In the genomic region with DNA sequence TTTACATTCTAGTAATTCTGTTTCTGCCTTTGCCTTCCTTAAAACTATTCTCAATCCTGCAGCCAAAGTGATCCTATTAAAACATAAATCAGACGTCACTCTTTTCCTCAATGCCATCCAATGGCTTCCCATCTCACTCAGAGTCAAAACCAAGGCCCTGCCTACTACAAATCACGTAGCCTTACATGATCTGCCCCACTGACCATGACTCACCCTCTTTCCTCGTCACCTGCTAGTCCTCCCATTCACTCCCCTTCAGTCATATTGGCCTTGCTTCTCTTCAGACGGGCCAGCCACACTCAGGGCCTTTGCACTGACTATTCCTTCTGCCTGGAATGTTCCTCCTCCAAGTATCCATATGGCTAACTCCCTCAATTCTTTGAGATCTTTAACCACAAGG, we compare ENCODE assay signal across 7 cellular contexts. TPM values are rescaled to one million over a fixed set of nuclear protein-coding genes. Genes with fewer than 3 reads are reported as not detected.
DNase-seq lines count a peak whose midpoint lies in the region; ATAC-seq and TF ChIP-seq lines count a peak whose summit lies in the region.

No MANE protein-coding gene starts in this region.

- H3K4me2 ChIP-seq in HCT116 (ENCODE audit: low read length), result peak overlapping the region; percentile 19; the same call in 1 of the 2 replicates
- peak overlapping the region; percentile 73 for H3K4me2 ChIP-seq in OCI-LY3 (ENCODE audit: low read length)

- no peak overlapping the region for H3K9ac ChIP-seq in HCT116 (ENCODE audit: low read length)
- H3K9ac ChIP-seq in OCI-LY3 (ENCODE audit: low read length), result peak overlapping the region; percentile 52

- H4K20me1 ChIP-seq in HCT116 (ENCODE audit: insufficient read depth), result no peaks in the 10 kb centered on the region
- H4K20me1 ChIP-seq in OCI-LY3 (ENCODE audit: insufficient read depth, low read length), result no peaks in the 10 kb centered on the region

- H3K9me3 Mint-ChIP-seq in natural killer cell, result no peaks in the 10 kb centered on the region
- no peaks in the 10 kb centered on the region for H3K9me3 Mint-ChIP-seq in mesothelial cell of epicardium

- peak; percentile 37 for ATAC-seq in GM18861 (IDR thresholded peaks at IDR 0.05; ENCODE audit: unreplicated experiment)
- peak; percentile 74 for ATAC-seq in HCT116
- ATAC-seq in natural killer cell, result no peak

- POLR2A ChIA-PET in HCT116 (lab: Charles Lee), result no interaction called here

- no peak for TF ChIP-seq RAD21 in HCT116 (IDR thresholded peaks at IDR 0.05; ENCODE audit: low read depth)

- H3K4me3 Mint-ChIP-seq in natural killer cell, result no peak overlapping the region
- H3K4me3 Mint-ChIP-seq in mesothelial cell of epicardium, result no peak overlapping the region

- DNase-seq in HCT116 (ENCODE audit: low read depth, low spot score) (peak; percentile 34), natural killer cell (no peak), mesothelial cell of epicardium (ENCODE audit: low spot score in 2 of 2, unreplicated experiment in 2 of 2) (no peak), NCI-H2196 (lab: John Stamatoyannopoulos, UW; ENCODE audit: unreplicated experiment) (no peak)
- no peak for DNase-seq in activated CD8-positive, alpha-beta memory T cell treated with anti-CD3 and anti-CD28 coated beads for 24 hours

- H3K27me3 Mint-ChIP-seq in natural killer cell (ENCODE audit: low read depth in 2 of 2) (no peaks in the 10 kb centered on the region), mesothelial cell of epicardium (ENCODE audit: low read depth) (no peaks in the 10 kb centered on the region)

- no peaks in the 10 kb centered on the region for H3K9me2 ChIP-seq in HCT116 (ENCODE audit: insufficient read depth)

- H3K79me2 ChIP-seq in HCT116 (ENCODE audit: insufficient read depth, low read length) (no peaks in the 10 kb centered on the region), OCI-LY3 (ENCODE audit: low read length) (no peaks in the 10 kb centered on the region)

- H3K27ac ChIP-seq in HCT116 (ENCODE audit: low read depth, low read length) (no peak overlapping the region), OCI-LY3 (ENCODE audit: low read length) (peak overlapping the region; percentile 97)

- CTCF ChIA-PET in HCT116 (lab: Charles Lee), result no interaction called here

- H3K36me3 ChIP-seq in HCT116 (ENCODE audit: control insufficient read depth in 1 of 2, insufficient read depth in 2 of 2, low read length in 2 of 2), result no peaks in the 10 kb centered on the region
- no peaks in the 10 kb centered on the region for H3K36me3 ChIP-seq in OCI-LY3 (replicated peaks; ENCODE audit: low read depth, low read length)

- intact Hi-C loops in HCT116 (cut with micrococcal nuclease), result no loop called here
- intact Hi-C loops in natural killer cell (cut with micrococcal nuclease), result no loop called here

- H3K4me1 Mint-ChIP-seq in natural killer cell, result peaks cover 13 to 15% of the 10 kb centered on the region in 2 donors
- H3K4me1 Mint-ChIP-seq in mesothelial cell of epicardium, result peaks cover 2% of the 10 kb centered on the region

- H2AFZ ChIP-seq in HCT116 (ENCODE audit: low read depth, low read length, poor library complexity, severe bottlenecking) (no peak overlapping the region), OCI-LY3 (ENCODE audit: low read depth, low read length) (peak overlapping the region; percentile 37; the same call in 1 of the 2 replicates)

- no peak for TF ChIP-seq CTCF in HCT116 (IDR thresholded peaks at IDR 0.05 in 2 of 3, conservative IDR thresholded peaks at IDR 0.05 in 1 of 3; ENCODE audit: borderline replicate concordance in 1 of 3, insufficient read depth in 1 of 3, low read depth in 2 of 3, low read length in 2 of 3)
- no peak for TF ChIP-seq CTCF in OCI-LY3 (IDR thresholded peaks at IDR 0.05; ENCODE audit: low read depth, low read length)
- no peak for TF ChIP-seq CTCF in natural killer cell (IDR thresholded peaks at IDR 0.05)
- TF ChIP-seq CTCF in mesothelial cell of epicardium (IDR thresholded peaks at IDR 0.05; ENCODE audit: unreplicated experiment), result no peak

- RAD21 ChIA-PET in HCT116 (lab: Charles Lee; ENCODE audit: low non-redundant PET in 1 of 2, low total read pairs in 2 of 2, uncharacterized antibody in 2 of 2, unreplicated experiment in 2 of 2), result no interaction called here

- H3K9me3 ChIP-seq in HCT116 (ENCODE audit: control insufficient read depth in 1 of 2, insufficient read depth in 1 of 2, low read depth in 1 of 2, low read length in 2 of 2), result no peaks in the 10 kb centered on the region
- H3K9me3 ChIP-seq in OCI-LY3 (ENCODE audit: insufficient read depth, low read length), result no peaks in the 10 kb centered on the region

- TF ChIP-seq POLR2A in HCT116 (IDR thresholded peaks at IDR 0.05; ENCODE audit: borderline replicate concordance, extremely low read depth, insufficient read depth, insufficient read length), result no peak

- H3K4me3 ChIP-seq in HCT116 (replicated peaks in 1 of 2; ENCODE audit: low read depth in 1 of 2, low read length in 2 of 2), result no peak overlapping the region
- peak overlapping the region; percentile 45 for H3K4me3 ChIP-seq in OCI-LY3 (ENCODE audit: low read length)

- H3K27me3 ChIP-seq in HCT116 (ENCODE audit: insufficient read depth, low read length), result no peaks in the 10 kb centered on the region
- H3K27me3 ChIP-seq in OCI-LY3 (ENCODE audit: low read depth, low read length), result no peaks in the 10 kb centered on the region

- H3K27ac Mint-ChIP-seq in natural killer cell, result peak overlapping the region; percentile 5 to 11
- no peak overlapping the region for H3K27ac Mint-ChIP-seq in mesothelial cell of epicardium

- H3K36me3 Mint-ChIP-seq in natural killer cell (no peaks in the 10 kb centered on the region), mesothelial cell of epicardium (no peaks in the 10 kb centered on the region)

- H3K4me1 ChIP-seq in HCT116 (ENCODE audit: control insufficient read depth in 1 of 2, insufficient read depth in 2 of 2, low read length in 2 of 2) (peaks cover 2 to 19% of the 10 kb centered on the region in 2 experiments; a peak in 2 of 4 replicates), OCI-LY3 (ENCODE audit: low read length) (peaks cover 50% of the 10 kb centered on the region)

- no TSS peak for BruUV-seq in HCT116 (replicated peaks; lab: Mats Ljungman, UMichigan)

TF ChIP-seq in HCT116, 20 proteins besides CTCF, POLR2A, EP300 and RAD21:
- TF ChIP-seq, protein P1, sequence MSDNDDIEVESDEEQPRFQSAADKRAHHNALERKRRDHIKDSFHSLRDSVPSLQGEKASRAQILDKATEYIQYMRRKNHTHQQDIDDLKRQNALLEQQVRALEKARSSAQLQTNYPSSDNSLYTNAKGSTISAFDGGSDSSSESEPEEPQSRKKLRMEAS (IDR thresholded peaks at IDR 0.05), result no peak
- no peak for TF ChIP-seq EZH2 (IDR thresholded peaks at IDR 0.05)
- peak; percentile 12; the same call in 1 of the 2 replicates for TF ChIP-seq FOSL1 (IDR thresholded peaks at IDR 0.05; ENCODE audit: low read depth)
- TF ChIP-seq POLR2AphosphoS5 (IDR thresholded peaks at IDR 0.05; ENCODE audit: low read depth, low read length), result no peak

RNA-seq across cellular contexts. Expression of gene DMXL1, which starts 39.0 kb away (rescaled TPM):
- total RNA-seq in HCT116 (2021; ENCODE audit: unreplicated experiment) (21.1 TPM), natural killer cell (10 to 100 TPM; 36.7 to 43.0 (median 39.9) TPM), mesothelial cell of epicardium (68.6 to 75.2 TPM (median 74.9 TPM) in 3 replicates)
- polyA plus RNA-seq in HCT116 (2012), result 5.5 and 8.2 TPM in 2 replicates

RNA-seq across cellular contexts. Expression of gene DTWD2, which starts 43.6 kb away (rescaled TPM):
- total RNA-seq in HCT116 (2021; ENCODE audit: unreplicated experiment), result 5.2 TPM
- 1.5 and 1.6 TPM in 2 replicates for polyA plus RNA-seq in HCT116 (2012)
- total RNA-seq in natural killer cell, result 1 to 10 TPM; 3.7 to 6.0 (median 4.1) TPM
- total RNA-seq in mesothelial cell of epicardium, result 8.2 to 9.3 TPM (median 9.1 TPM) in 3 replicates

Comparison
In these comparisons a context has a peak if more than half of its experiments do, and no peak if none do; other contexts are left out.
1. ATAC-seq: peak in GM18861 (single experiment) and HCT116 (single experiment); none in natural killer cell (0 of 3).